In genomic region chrX:25721564-25721963, GRCh38 we compare ENCODE assay signal across 9 cellular contexts.
DNase-seq lines count a peak whose midpoint lies in the region; ATAC-seq and TF ChIP-seq lines count a peak whose summit lies in the region.
"Had no signal": no experiment of that assay in that cellular context is flagged by ENCODE, and none has a peak within 500 bp of the region (broad histone marks: within the 10 kb centered on the region; RNA-seq: fewer than 3 reads in every experiment).

No MANE protein-coding gene starts in this region.

- H3K27ac ChIP-seq in naive thymus-derived CD4-positive, alpha-beta T cell (ENCODE audit: low read depth, low read length): no peak overlapping the region

- TF ChIP-seq CTCF in AG09319 (IDR thresholded peaks at IDR 0.05; ENCODE audit: low read depth, low read length): peak; percentile 23
- peak; percentile 42 for TF ChIP-seq CTCF in GM13977 (IDR thresholded peaks at IDR 0.05; ENCODE audit: extremely low read depth, insufficient read depth, missing control alignments)
- peak; percentile 36 for TF ChIP-seq CTCF in glutamatergic neuron (IDR thresholded peaks at IDR 0.05; ENCODE audit: partially characterized antibody, unreplicated experiment)

- H3K9me3 Mint-ChIP-seq in glutamatergic neuron (ENCODE audit: unreplicated experiment): peaks cover 2% of the 10 kb centered on the region
- H3K9me3 Mint-ChIP-seq in naive thymus-derived CD4-positive, alpha-beta T cell: peaks cover 0 to 3% (median 0%) of the 10 kb centered on the region in 11 donors

- H3K9me3 ChIP-seq in naive thymus-derived CD4-positive, alpha-beta T cell (ENCODE audit: control insufficient read depth in 2 of 3, low read length in 3 of 3): no peaks in the 10 kb centered on the region

- POLR2A ChIA-PET in naive thymus-derived CD4-positive, alpha-beta T cell (lab: Charles Lee): no interaction called here

- no peaks in the 10 kb centered on the region for H3K4me1 ChIP-seq in naive thymus-derived CD4-positive, alpha-beta T cell (ENCODE audit: control insufficient read depth in 2 of 2, insufficient read depth in 2 of 2, low read length in 2 of 2)

- H3K4me3 Mint-ChIP-seq in glutamatergic neuron (ENCODE audit: unreplicated experiment): no peak overlapping the region
- H3K4me3 Mint-ChIP-seq in naive thymus-derived CD4-positive, alpha-beta T cell: no peak overlapping the region
- H3K4me3 Mint-ChIP-seq: natural killer cell had no signal

- H3K27me3 Mint-ChIP-seq in glutamatergic neuron (ENCODE audit: unreplicated experiment): no peaks in the 10 kb centered on the region
- H3K27me3 Mint-ChIP-seq in naive thymus-derived CD4-positive, alpha-beta T cell: no peaks in the 10 kb centered on the region

- H3K4me1 Mint-ChIP-seq in glutamatergic neuron (ENCODE audit: low read depth, unreplicated experiment): no peaks in the 10 kb centered on the region
- H3K4me1 Mint-ChIP-seq in naive thymus-derived CD4-positive, alpha-beta T cell: no peaks in the 10 kb centered on the region
- H3K4me1 Mint-ChIP-seq: natural killer cell had no signal

- in situ Hi-C loops in GM13977 (cut with MboI; ENCODE audit: low pct_unique_long_range_greater_than_20kb, low sequenced_read_pairs, unreplicated experiment): no loop called here

- H3K27ac Mint-ChIP-seq in glutamatergic neuron (ENCODE audit: unreplicated experiment): no peak overlapping the region
- no peak overlapping the region for H3K27ac Mint-ChIP-seq in naive thymus-derived CD4-positive, alpha-beta T cell
- H3K27ac Mint-ChIP-seq: natural killer cell had no signal

- ATAC-seq in HG02840 (IDR thresholded peaks at IDR 0.05; ENCODE audit: low FRiP score, unreplicated experiment) (no peak), GM18861 (IDR thresholded peaks at IDR 0.05; ENCODE audit: unreplicated experiment) (no peak)
- no peak for ATAC-seq in naive thymus-derived CD4-positive, alpha-beta T cell
- ATAC-seq: natural killer cell had no signal

- no peaks in the 10 kb centered on the region for H3K36me3 Mint-ChIP-seq in glutamatergic neuron (ENCODE audit: unreplicated experiment)
- no peaks in the 10 kb centered on the region for H3K36me3 Mint-ChIP-seq in naive thymus-derived CD4-positive, alpha-beta T cell
- H3K36me3 Mint-ChIP-seq: natural killer cell had no signal

- H3K27me3 ChIP-seq in naive thymus-derived CD4-positive, alpha-beta T cell (ENCODE audit: control insufficient read depth in 2 of 2, insufficient read depth in 2 of 2, low read length in 2 of 2): no peaks in the 10 kb centered on the region

- intact Hi-C loops in naive thymus-derived CD4-positive, alpha-beta T cell (cut with micrococcal nuclease): no loop called here

- H3K4me3 ChIP-seq in naive thymus-derived CD4-positive, alpha-beta T cell (ENCODE audit: low read length): no peak overlapping the region

- DNase-seq in AG09319 (ENCODE audit: extremely low read depth, low read depth) (no peak), GM13977 (ENCODE audit: low spot score) (peak; percentile 3), RPMI8226 (peak; percentile 8), glutamatergic neuron (no peak)
- no peak for DNase-seq in activated T-cell treated with anti-CD3 and anti-CD28 coated beads, Interleukin-2, amount 50 U/mL, for 48 hours
- no peak for DNase-seq in naive thymus-derived CD4-positive, alpha-beta T cell
- DNase-seq: natural killer cell had no signal

- CTCF ChIA-PET in naive thymus-derived CD4-positive, alpha-beta T cell (lab: Charles Lee): no interaction called here

- H3K36me3 ChIP-seq in naive thymus-derived CD4-positive, alpha-beta T cell (ENCODE audit: control insufficient read depth in 2 of 3, insufficient read depth in 3 of 3, low read length in 3 of 3): no peaks in the 10 kb centered on the region

Comparison
In these comparisons a context has a peak if more than half of its experiments do, and no peak if none do; other contexts are left out.
1. DNase-seq: peak in GM13977 (single experiment) and RPMI8226 (single experiment); none in AG09319 (single experiment), glutamatergic neuron (single experiment), activated T-cell treated with anti-CD3 and anti-CD28 coated beads, Interleukin-2, amount 50 U/mL, for 48 hours (0 of 2) and naive thymus-derived CD4-positive, alpha-beta T cell (0 of 9).
2. Peak in every context shown above with its lines, with median percentiles within 50 percentile points of each other: CTCF ChIP-seq.